In genomic region chr16:73714976-73715375, GRCh38 we compare ENCODE assay signal across 21 cellular contexts.
"Had no signal": no experiment of that assay in that cellular context is flagged by ENCODE, and none has a peak within 500 bp of the region (broad histone marks: within the 10 kb centered on the region; RNA-seq: fewer than 3 reads in every experiment).

No MANE protein-coding gene starts in this region.

- H3K27ac ChIP-seq: foreskin keratinocyte, heart right ventricle, lower lobe of right lung, spleen, testis, transverse colon had no signal

- DNase-seq: activated CD4-positive, alpha-beta T cell treated with anti-CD3 and anti-CD28 coated beads for 1 hour; activated CD4-positive, alpha-beta T cell treated with anti-CD3 and anti-CD28 coated beads, Interleukin-2, amount 50 U/mL, for 1 hour; activated CD8-positive, alpha-beta T cell treated with anti-CD3 and anti-CD28 coated beads for 36 hours; activated naive CD8-positive, alpha-beta T cell treated with anti-CD3 and anti-CD28 coated beads, Interleukin-2, amount 50 U/mL, for 24 hours; activated T-cell treated with anti-CD3 and anti-CD28 coated beads, Interleukin-2, amount 50 U/mL, for 48 hours; cortex of kidney; foreskin keratinocyte; heart right ventricle; kidney glomerular epithelial cell; lower lobe of right lung; mesendoderm; natural killer cell; posterior cingulate gyrus; right cardiac atrium; spleen; stimulated activated CD4-positive, alpha-beta T cell treated with anti-CD3 and anti-CD28 coated beads, Interleukin-2, amount 100 ng/mL, for 48 hours; stimulated activated naive CD8-positive, alpha-beta T cell treated with anti-CD3 and anti-CD28 coated beads, Interleukin-15, Interleukin-2, amounts not matched to agents 100 U/mL and 50 U/mL, for 24 hours; T-helper 17 cell; testis; transverse colon had no signal

- H3K36me3 ChIP-seq: heart right ventricle, lower lobe of right lung, spleen, transverse colon had no signal

- H3K27me3 ChIP-seq: foreskin keratinocyte, spleen, testis, transverse colon had no signal

- H3K9me3 ChIP-seq: heart right ventricle, lower lobe of right lung, spleen, testis, transverse colon had no signal

- H3K4me3 ChIP-seq: heart right ventricle, lower lobe of right lung, spleen, testis, transverse colon had no signal

- H3K4me1 ChIP-seq: foreskin keratinocyte, heart right ventricle, lower lobe of right lung, spleen, testis had no signal

- ATAC-seq: activated CD8-positive, alpha-beta T cell treated with anti-CD3 and anti-CD28 coated beads for 36 hours; activated naive CD8-positive, alpha-beta T cell treated with anti-CD3 and anti-CD28 coated beads, Interleukin-2, amount 50 U/mL, for 24 hours; foreskin keratinocyte; heart right ventricle; left lobe of liver; lower lobe of right lung; natural killer cell; right cardiac atrium; stimulated activated naive CD8-positive, alpha-beta T cell treated with anti-CD3 and anti-CD28 coated beads, Interleukin-15, Interleukin-2, amounts not matched to agents 100 U/mL and 50 U/mL, for 24 hours; T-helper 17 cell had no signal
